In the genomic region with DNA sequence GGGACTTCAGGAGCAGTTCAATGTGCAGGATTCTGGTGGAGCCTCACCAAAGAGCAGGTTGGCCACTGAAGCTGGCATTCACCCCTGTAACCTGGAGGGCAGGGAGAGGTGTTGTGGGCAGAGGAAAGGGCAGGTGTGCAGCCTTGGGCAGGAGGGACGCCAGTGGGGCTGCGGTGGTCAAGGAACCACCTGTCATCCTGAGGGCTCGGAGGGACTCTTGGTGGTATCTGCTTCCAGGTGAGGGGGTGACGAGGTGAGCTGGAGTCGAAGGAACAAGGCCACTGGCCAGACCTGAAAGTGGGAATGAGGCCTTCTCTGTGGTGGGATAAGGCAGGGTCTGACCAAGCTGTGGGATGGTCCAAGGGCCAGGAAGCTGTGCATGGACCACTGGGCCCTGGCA, we compare ENCODE assay signal across 1 cellular context.
TF ChIP-seq lines count a peak whose summit lies in the region.

No MANE protein-coding gene starts in this region.

TF ChIP-seq in HepG2, 621 proteins besides CTCF, POLR2A, EP300 and RAD21:
- no peak for TF ChIP-seq ARID5B (CRISPR knock-in tag; IDR thresholded peaks at IDR 0.05)
- TF ChIP-seq MXI1 (IDR thresholded peaks at IDR 0.05; ENCODE audit: borderline replicate concordance, low read depth, low read length) = no peak
- no peak for TF ChIP-seq NFAT5 (CRISPR knock-in tag; IDR thresholded peaks at IDR 0.05)
- TF ChIP-seq, protein P1, sequence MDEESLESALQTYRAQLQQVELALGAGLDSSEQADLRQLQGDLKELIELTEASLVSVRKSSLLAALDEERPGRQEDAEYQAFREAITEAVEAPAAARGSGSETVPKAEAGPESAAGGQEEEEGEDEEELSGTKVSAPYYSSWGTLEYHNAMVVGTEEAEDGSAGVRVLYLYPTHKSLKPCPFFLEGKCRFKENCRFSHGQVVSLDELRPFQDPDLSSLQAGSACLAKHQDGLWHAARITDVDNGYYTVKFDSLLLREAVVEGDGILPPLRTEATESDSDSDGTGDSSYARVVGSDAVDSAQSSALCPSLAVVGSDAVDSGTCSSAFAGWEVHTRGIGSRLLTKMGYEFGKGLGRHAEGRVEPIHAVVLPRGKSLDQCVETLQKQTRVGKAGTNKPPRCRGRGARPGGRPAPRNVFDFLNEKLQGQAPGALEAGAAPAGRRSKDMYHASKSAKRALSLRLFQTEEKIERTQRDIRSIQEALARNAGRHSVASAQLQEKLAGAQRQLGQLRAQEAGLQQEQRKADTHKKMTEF (CRISPR knock-in tag; IDR thresholded peaks at IDR 0.05) = no peak
- no peak for TF ChIP-seq ZFP90 (CRISPR knock-in tag; IDR thresholded peaks at IDR 0.05; ENCODE audit: borderline replicate concordance)
- no peak for TF ChIP-seq ZNF775 (CRISPR knock-in tag; IDR thresholded peaks at IDR 0.05; ENCODE audit: borderline replicate concordance)
- TF ChIP-seq ZNF557 (CRISPR knock-in tag; IDR thresholded peaks at IDR 0.05) = no peak
- no peak for TF ChIP-seq HOXA3 (CRISPR knock-in tag; IDR thresholded peaks at IDR 0.05)
- no peak for TF ChIP-seq ZNF670 (CRISPR knock-in tag; IDR thresholded peaks at IDR 0.05; ENCODE audit: borderline replicate concordance)
- TF ChIP-seq ZNF460 (CRISPR knock-in tag; IDR thresholded peaks at IDR 0.05; ENCODE audit: borderline replicate concordance) = no peak
- no peak for TF ChIP-seq PBX3 (CRISPR knock-in tag; IDR thresholded peaks at IDR 0.05; ENCODE audit: borderline replicate concordance)
- TF ChIP-seq REPIN1 (CRISPR knock-in tag; IDR thresholded peaks at IDR 0.05; ENCODE audit: borderline replicate concordance, low read depth) = no peak
- no peak for TF ChIP-seq IRX3 (CRISPR knock-in tag; IDR thresholded peaks at IDR 0.05; ENCODE audit: borderline replicate concordance, low read depth)
- TF ChIP-seq ELF1 (CRISPR knock-in tag; IDR thresholded peaks at IDR 0.05) = no peak
- no peak for TF ChIP-seq SNAPC4 (CRISPR knock-in tag; IDR thresholded peaks at IDR 0.05)
- no peak for TF ChIP-seq RARG (CRISPR knock-in tag; IDR thresholded peaks at IDR 0.05; ENCODE audit: low read depth)
- no peak for TF ChIP-seq NFIB (CRISPR knock-in tag; IDR thresholded peaks at IDR 0.05; ENCODE audit: borderline replicate concordance)
- no peak for TF ChIP-seq RNF219 (CRISPR knock-in tag; IDR thresholded peaks at IDR 0.05)
- TF ChIP-seq, protein P2, sequence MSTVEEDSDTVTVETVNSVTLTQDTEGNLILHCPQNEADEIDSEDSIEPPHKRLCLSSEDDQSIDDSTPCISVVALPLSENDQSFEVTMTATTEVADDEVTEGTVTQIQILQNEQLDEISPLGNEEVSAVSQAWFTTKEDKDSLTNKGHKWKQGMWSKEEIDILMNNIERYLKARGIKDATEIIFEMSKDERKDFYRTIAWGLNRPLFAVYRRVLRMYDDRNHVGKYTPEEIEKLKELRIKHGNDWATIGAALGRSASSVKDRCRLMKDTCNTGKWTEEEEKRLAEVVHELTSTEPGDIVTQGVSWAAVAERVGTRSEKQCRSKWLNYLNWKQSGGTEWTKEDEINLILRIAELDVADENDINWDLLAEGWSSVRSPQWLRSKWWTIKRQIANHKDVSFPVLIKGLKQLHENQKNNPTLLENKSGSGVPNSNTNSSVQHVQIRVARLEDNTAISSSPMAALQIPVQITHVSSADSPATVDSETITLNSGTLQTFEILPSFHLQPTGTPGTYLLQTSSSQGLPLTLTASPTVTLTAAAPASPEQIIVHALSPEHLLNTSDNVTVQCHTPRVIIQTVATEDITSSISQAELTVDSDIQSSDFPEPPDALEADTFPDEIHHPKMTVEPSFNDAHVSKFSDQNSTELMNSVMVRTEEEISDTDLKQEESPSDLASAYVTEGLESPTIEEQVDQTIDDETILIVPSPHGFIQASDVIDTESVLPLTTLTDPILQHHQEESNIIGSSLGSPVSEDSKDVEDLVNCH (CRISPR knock-in tag; IDR thresholded peaks at IDR 0.05) = no peak
